Comparison of ENCODE assay signal across 25 cellular contexts in genomic region chr1:7010534-7011200, GRCh38.
"Had no signal": no experiment of that assay in that cellular context is flagged by ENCODE, and none has a peak within 500 bp of the region (broad histone marks: within the 10 kb centered on the region; RNA-seq: fewer than 3 reads in every experiment).

No MANE protein-coding gene starts in this region.

- ATAC-seq: activated T-cell treated with anti-CD3 and anti-CD28 coated beads, Interleukin-2, amount 50 U/mL, for 4 hours; gastrocnemius medialis; left lobe of liver; natural killer cell; sciatic nerve; stimulated activated effector memory CD8-positive, alpha-beta T cell treated with anti-CD3 and anti-CD28 coated beads, Interleukin-12 subunit alpha, Interleukin-12 subunit beta, amount 100 ng/mL, for 72 hours; WTC11 had no signal

- H3K9me3 ChIP-seq: adrenal gland, ascending aorta, esophagus squamous epithelium, gastrocnemius medialis, stomach, transverse colon had no signal

- H3K27ac Mint-ChIP-seq: activated naive CD8-positive, alpha-beta T cell; activated T-helper 2 cell treated with anti-CD3 and anti-CD28 coated beads, Interferon-gamma antibody, Interleukin-2, Interleukin-4, amounts not matched to agents 10 μg/mL and 5 μg/mL and 100 μg/mL, durations not matched to agents 14 hours and 24 hours and 36 hours; endodermal cell; mesothelial cell of epicardium; natural killer cell; stimulated activated effector memory CD8-positive, alpha-beta T cell treated with anti-CD3 and anti-CD28 coated beads, Interleukin-12 subunit alpha, Interleukin-12 subunit beta, amount 100 ng/mL, for 72 hours; WTC11 had no signal

- H3K36me3 Mint-ChIP-seq: activated naive CD8-positive, alpha-beta T cell; mesothelial cell of epicardium; natural killer cell; stimulated activated effector memory CD8-positive, alpha-beta T cell treated with anti-CD3 and anti-CD28 coated beads, Interleukin-12 subunit alpha, Interleukin-12 subunit beta, amount 100 ng/mL, for 72 hours; WTC11 had no signal

- DNase-seq: activated CD8-positive, alpha-beta memory T cell treated with anti-CD3 and anti-CD28 coated beads, Interleukin-2, amount 50 U/mL, for 48 hours; activated naive CD4-positive, alpha-beta T cell; activated T-cell treated with anti-CD3 and anti-CD28 coated beads, Interleukin-2, amount 50 U/mL, for 4 hours; esophagus squamous epithelium; gastrocnemius medialis; head of caudate nucleus; natural killer cell; small intestine; stimulated activated CD4-positive, alpha-beta T cell treated with anti-CD3 and anti-CD28 coated beads, Interleukin-2, amount 100 ng/mL, for 24 hours; stomach; T-helper 1 cell; T-helper 9 cell; transverse colon had no signal

- H3K27me3 Mint-ChIP-seq: activated naive CD8-positive, alpha-beta T cell had no signal

- H3K79me2 ChIP-seq: parathyroid adenoma had no signal

- H3K4me1 ChIP-seq: adrenal gland, esophagus squamous epithelium, parathyroid adenoma, stomach, transverse colon had no signal

- H3K9me3 Mint-ChIP-seq: activated T-cell treated with anti-CD3 and anti-CD28 coated beads, Interleukin-2, amount 50 U/mL, for 4 hours; activated T-helper 2 cell treated with anti-CD3 and anti-CD28 coated beads, Interferon-gamma antibody, Interleukin-2, Interleukin-4, amounts not matched to agents 10 μg/mL and 5 μg/mL and 100 μg/mL, durations not matched to agents 14 hours and 24 hours and 36 hours; central memory CD8-positive, alpha-beta T cell; endodermal cell; mesothelial cell of epicardium; natural killer cell; stimulated activated effector memory CD8-positive, alpha-beta T cell treated with anti-CD3 and anti-CD28 coated beads, Interleukin-12 subunit alpha, Interleukin-12 subunit beta, amount 100 ng/mL, for 72 hours; WTC11 had no signal

- H3K4me3 Mint-ChIP-seq: activated naive CD8-positive, alpha-beta T cell; activated T-cell treated with anti-CD3 and anti-CD28 coated beads, Interleukin-2, amount 50 U/mL, for 4 hours; central memory CD8-positive, alpha-beta T cell; endodermal cell; mesothelial cell of epicardium; natural killer cell; stimulated activated effector memory CD8-positive, alpha-beta T cell treated with anti-CD3 and anti-CD28 coated beads, Interleukin-12 subunit alpha, Interleukin-12 subunit beta, amount 100 ng/mL, for 72 hours; WTC11 had no signal

- H2AFZ ChIP-seq: parathyroid adenoma had no signal

- H3K4me3 ChIP-seq: adrenal gland, ascending aorta, esophagus squamous epithelium, gastrocnemius medialis, stomach, transverse colon had no signal

- H3K36me3 ChIP-seq: adrenal gland, ascending aorta, esophagus squamous epithelium, gastrocnemius medialis, stomach, transverse colon had no signal

- H3K4me1 Mint-ChIP-seq: central memory CD8-positive, alpha-beta T cell; endodermal cell; mesothelial cell of epicardium; natural killer cell; stimulated activated effector memory CD8-positive, alpha-beta T cell treated with anti-CD3 and anti-CD28 coated beads, Interleukin-12 subunit alpha, Interleukin-12 subunit beta, amount 100 ng/mL, for 72 hours; WTC11 had no signal

- H3K27ac ChIP-seq: adrenal gland, ascending aorta, esophagus squamous epithelium, gastrocnemius medialis, parathyroid adenoma, stomach, transverse colon had no signal

- H3K9ac ChIP-seq: parathyroid adenoma had no signal

- H3K27me3 ChIP-seq: adrenal gland, ascending aorta, gastrocnemius medialis, transverse colon had no signal
